1 cellular context compared by ENCODE assay signal in genomic region chr7:73647725-73648592, GRCh38.
TF ChIP-seq lines count a peak whose summit lies in the region.

No MANE protein-coding gene starts in this region.

TF ChIP-seq in HepG2, 621 proteins besides CTCF, POLR2A, EP300 and RAD21 (continued from another document and continues in another):
- peak; percentile 92 for TF ChIP-seq MYPOP (CRISPR knock-in tag; IDR thresholded peaks at IDR 0.05)
- TF ChIP-seq ZNF574 (CRISPR knock-in tag; IDR thresholded peaks at IDR 0.05), result peak; percentile 80
- TF ChIP-seq ZNF773 (CRISPR knock-in tag; IDR thresholded peaks at IDR 0.05; ENCODE audit: borderline replicate concordance), result no peak; the same call in 1 of the 2 replicates
- no peak for TF ChIP-seq MATR3 (CRISPR knock-in tag; IDR thresholded peaks at IDR 0.05)
- TF ChIP-seq NFYB (CRISPR knock-in tag; IDR thresholded peaks at IDR 0.05), result peak; percentile 69
- no peak for TF ChIP-seq ZNF460 (CRISPR knock-in tag; IDR thresholded peaks at IDR 0.05; ENCODE audit: borderline replicate concordance)
- TF ChIP-seq ZBTB14 (CRISPR knock-in tag; IDR thresholded peaks at IDR 0.05), result 0 out of 2 replicates have a peak, but pooled peaks have one; percentile 34
- TF ChIP-seq ZNF619 (CRISPR knock-in tag; IDR thresholded peaks at IDR 0.05), result no peak
- peak; percentile 52 for TF ChIP-seq STAG1 (CRISPR knock-in tag; IDR thresholded peaks at IDR 0.05)
- TF ChIP-seq ZNF740 (CRISPR knock-in tag; IDR thresholded peaks at IDR 0.05), result no peak
- TF ChIP-seq ZFP36L2 (CRISPR knock-in tag; IDR thresholded peaks at IDR 0.05), result no peak
- TF ChIP-seq SMAD3 (CRISPR knock-in tag; IDR thresholded peaks at IDR 0.05), result peak; percentile 49; the same call in 1 of the 2 replicates
- no peak for TF ChIP-seq KIAA2018 (CRISPR knock-in tag; IDR thresholded peaks at IDR 0.05; ENCODE audit: borderline replicate concordance)
- TF ChIP-seq DNMT3B (CRISPR knock-in tag; conservative IDR thresholded peaks at IDR 0.05), result no peak
- peak; percentile 61; the same call in 1 of the 3 replicates for TF ChIP-seq MXI1 (IDR thresholded peaks at IDR 0.05; ENCODE audit: borderline replicate concordance, low read depth, low read length)
- TF ChIP-seq PAX8 (CRISPR knock-in tag; IDR thresholded peaks at IDR 0.05; ENCODE audit: borderline replicate concordance), result 0 out of 2 replicates have a peak, but pooled peaks have one; percentile 40
- peak; percentile 57; the same call in 1 of the 2 replicates for TF ChIP-seq FOXA3 (CRISPR knock-in tag; IDR thresholded peaks at IDR 0.05)
- TF ChIP-seq HNRNPH1 (optimal IDR thresholded peaks at IDR 0.05; ENCODE audit: low read depth, low read length), result no peak
- no peak for TF ChIP-seq ZBTB38 (CRISPR knock-in tag; IDR thresholded peaks at IDR 0.05)
- peak; percentile 73; the same call in 1 of the 2 replicates for TF ChIP-seq KLF6 (CRISPR knock-in tag; IDR thresholded peaks at IDR 0.05)
- no peak for TF ChIP-seq ZNF329 (CRISPR knock-in tag; IDR thresholded peaks at IDR 0.05; ENCODE audit: low read depth)
- TF ChIP-seq RFX3 (CRISPR knock-in tag; IDR thresholded peaks at IDR 0.05), result no peak
- TF ChIP-seq PCBP1 (IDR thresholded peaks at IDR 0.05; ENCODE audit: borderline replicate concordance, low read depth, low read length), result no peak
- TF ChIP-seq ETV5 (CRISPR knock-in tag; IDR thresholded peaks at IDR 0.05; ENCODE audit: borderline replicate concordance), result peak; percentile 33; the same call in 1 of the 2 replicates
- TF ChIP-seq PBX2 (CRISPR knock-in tag; IDR thresholded peaks at IDR 0.05), result no peak
- no peak for TF ChIP-seq ZBTB34 (CRISPR knock-in tag; IDR thresholded peaks at IDR 0.05)
- no peak for TF ChIP-seq KMT2A (CRISPR knock-in tag; IDR thresholded peaks at IDR 0.05)
- peak; percentile 42 for TF ChIP-seq FOSL2 (CRISPR knock-in tag; IDR thresholded peaks at IDR 0.05)
- no peak for TF ChIP-seq KDM5A (IDR thresholded peaks at IDR 0.05; ENCODE audit: borderline replicate concordance, low read length)
- no peak for TF ChIP-seq RORA (CRISPR knock-in tag; IDR thresholded peaks at IDR 0.05)
- peak; percentile 42; the same call in 1 of the 2 replicates for TF ChIP-seq NFYC (CRISPR knock-in tag; IDR thresholded peaks at IDR 0.05)
- peak; percentile 89; the same call in 1 of the 2 replicates for TF ChIP-seq RXRA (CRISPR knock-in tag; IDR thresholded peaks at IDR 0.05)
- no peak for TF ChIP-seq ZUFSP (CRISPR knock-in tag; IDR thresholded peaks at IDR 0.05; ENCODE audit: borderline replicate concordance)
- TF ChIP-seq DMAP1 (CRISPR knock-in tag; IDR thresholded peaks at IDR 0.05), result no peak
- 0 out of 2 replicates have a peak, but pooled peaks have one; percentile 63 for TF ChIP-seq MEF2D (CRISPR knock-in tag; IDR thresholded peaks at IDR 0.05)
- TF ChIP-seq ZGPAT (CRISPR knock-in tag; IDR thresholded peaks at IDR 0.05), result peak; percentile 87
- TF ChIP-seq ZNF264 (CRISPR knock-in tag; IDR thresholded peaks at IDR 0.05), result peak; percentile 63; the same call in 1 of the 2 replicates
- TF ChIP-seq PHB2 (IDR thresholded peaks at IDR 0.05; ENCODE audit: partially characterized antibody), result no peak
- no peak for TF ChIP-seq ZNF597 (CRISPR knock-in tag; IDR thresholded peaks at IDR 0.05)
- no peak for TF ChIP-seq GABPA (IDR thresholded peaks at IDR 0.05; ENCODE audit: low read depth, low read length)
- no peak for TF ChIP-seq GABPA (CRISPR knock-in tag; IDR thresholded peaks at IDR 0.05; ENCODE audit: low read depth)
